In the genomic region with DNA sequence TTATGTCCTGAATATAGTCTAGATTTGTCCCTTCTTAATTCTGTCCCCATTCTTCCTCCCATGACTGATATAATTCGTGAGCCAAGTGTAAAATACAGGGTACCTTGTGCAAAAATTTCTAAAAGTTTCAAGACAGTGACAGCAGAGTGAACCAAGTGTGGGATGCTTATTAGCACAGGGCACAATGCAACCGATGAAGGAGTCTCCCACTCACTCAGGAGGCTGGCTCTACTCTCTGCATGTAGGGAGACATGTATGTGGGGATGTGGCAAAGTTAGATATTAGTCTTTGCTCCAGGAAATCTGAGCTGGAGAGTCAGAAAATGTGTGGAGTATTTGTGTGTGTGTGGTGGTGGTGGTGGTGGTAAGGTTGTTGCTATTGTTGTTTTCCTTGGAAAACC, we compare ENCODE assay signal across 29 cellular contexts.
"Had no signal": no experiment of that assay in that cellular context is flagged by ENCODE, and none has a peak within 500 bp of the region (broad histone marks: within the 10 kb centered on the region; RNA-seq: fewer than 3 reads in every experiment).

No MANE protein-coding gene starts in this region.

- ATAC-seq: effector memory CD8-positive, alpha-beta T cell; esophagus mucosa; foreskin keratinocyte; gastrocnemius medialis; gastroesophageal sphincter; heart left ventricle; heart right ventricle had no signal

- H3K9me3 ChIP-seq: colonic mucosa, esophagus squamous epithelium, gastrocnemius medialis had no signal

- FAIRE-seq: colon, endometrium, endothelial cell of umbilical vein, frontal cortex had no signal

- H3K79me2 ChIP-seq: hepatocyte had no signal

- H3K27me3 Mint-ChIP-seq: dendritic cell treated with granulocyte-macrophage colony-stimulating factor and Interleukin-4, amounts not matched to agents 40 ng/mL and 50 ng/mL, for 4 days; effector memory CD8-positive, alpha-beta T cell had no signal

- H3K27ac Mint-ChIP-seq: dendritic cell treated with granulocyte-macrophage colony-stimulating factor and Interleukin-4, amounts not matched to agents 40 ng/mL and 50 ng/mL, for 4 days; effector memory CD8-positive, alpha-beta T cell; endodermal cell had no signal

- H3K4me1 ChIP-seq: colonic mucosa, esophagus muscularis mucosa, esophagus squamous epithelium, foreskin keratinocyte, gastrocnemius medialis, gastroesophageal sphincter, heart left ventricle, heart right ventricle had no signal

- H3K27ac ChIP-seq: colonic mucosa, coronary artery, dorsolateral prefrontal cortex, epithelial cell of prostate, esophagus muscularis mucosa, esophagus squamous epithelium, foreskin keratinocyte, gastrocnemius medialis, gastroesophageal sphincter, heart left ventricle, heart right ventricle, hepatocyte had no signal

- H3K4me3 ChIP-seq: colonic mucosa, coronary artery, dorsolateral prefrontal cortex, esophagus muscularis mucosa, esophagus squamous epithelium, gastrocnemius medialis, gastroesophageal sphincter, heart left ventricle, heart right ventricle, hepatocyte had no signal

- H3K36me3 ChIP-seq: colonic mucosa, esophagus muscularis mucosa, esophagus squamous epithelium, gastrocnemius medialis, gastroesophageal sphincter, heart left ventricle, heart right ventricle had no signal

- H3K4me3 Mint-ChIP-seq: dendritic cell treated with granulocyte-macrophage colony-stimulating factor and Interleukin-4, amounts not matched to agents 40 ng/mL and 50 ng/mL, for 4 days; effector memory CD8-positive, alpha-beta T cell; endodermal cell had no signal

- DNase-seq: colonic mucosa; cortex of kidney; dermis blood vessel endothelial cell; dorsolateral prefrontal cortex; effector CD4-positive, alpha-beta T cell; effector CD8-positive, alpha-beta T cell; effector memory CD4-positive, alpha-beta T cell; effector memory CD8-positive, alpha-beta T cell; endodermal cell; erythroblast; esophagus squamous epithelium; foreskin fibroblast; foreskin keratinocyte; foreskin melanocyte; gastrocnemius medialis; glutamatergic neuron; heart left ventricle; heart right ventricle had no signal

- H2AFZ ChIP-seq: hepatocyte had no signal

- H3K9me3 Mint-ChIP-seq: dendritic cell treated with granulocyte-macrophage colony-stimulating factor and Interleukin-4, amounts not matched to agents 40 ng/mL and 50 ng/mL, for 4 days had no signal

- H3K4me2 ChIP-seq: hepatocyte had no signal

- H3K27me3 ChIP-seq: colonic mucosa, dorsolateral prefrontal cortex, esophagus muscularis mucosa, esophagus squamous epithelium, foreskin keratinocyte, gastrocnemius medialis, gastroesophageal sphincter, heart left ventricle, heart right ventricle, hepatocyte had no signal
